10 cellular contexts compared by ENCODE assay signal in the genomic region with DNA sequence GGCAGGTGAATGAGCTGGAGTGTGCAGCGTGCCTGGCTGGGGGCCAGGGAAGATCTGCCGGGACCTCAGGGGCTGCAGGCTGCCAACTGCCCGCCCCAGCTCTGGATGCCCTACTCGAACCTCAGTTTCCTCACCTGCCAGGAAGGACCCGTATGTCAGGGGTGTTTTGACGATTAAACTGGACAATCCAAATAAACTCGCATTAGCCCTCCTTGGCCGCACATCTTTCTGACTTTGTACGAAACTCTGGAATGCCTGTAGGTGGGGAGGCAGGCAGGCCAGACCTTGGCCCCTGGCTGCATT. TPM values are rescaled to one million over a fixed set of nuclear protein-coding genes. Genes with fewer than 3 reads are reported as not detected.
DNase-seq lines count a peak whose midpoint lies in the region; ATAC-seq and TF ChIP-seq lines count a peak whose summit lies in the region.
"Had no signal": no experiment of that assay in that cellular context is flagged by ENCODE, and none has a peak within 500 bp of the region (broad histone marks: within the 10 kb centered on the region; RNA-seq: fewer than 3 reads in every experiment).

No MANE protein-coding gene starts in this region.

- peak; percentile 27 for ATAC-seq in lung (ENCODE audit: insufficient read depth, low FRiP score)
- ATAC-seq in GM19035 (IDR thresholded peaks at IDR 0.05; ENCODE audit: unreplicated experiment): no peak

- H3K36me3 ChIP-seq in brain microvascular endothelial cell (replicated peaks): no peaks in the 10 kb centered on the region
- H3K36me3 ChIP-seq in lung (ENCODE audit: control insufficient read depth in 2 of 2, insufficient read depth in 2 of 2, low read length in 2 of 2): no peaks in the 10 kb centered on the region
- no peaks in the 10 kb centered on the region for H3K36me3 ChIP-seq in suprapubic skin

- peaks cover 47% of the 10 kb centered on the region for H3K27me3 Mint-ChIP-seq in T-helper 2 cell treated with Interferon-gamma antibody and Interleukin-4, amounts not matched to agents 5 μg/mL and 100 μg/mL, for 36 hours (ENCODE audit: low read depth)

- no peak for DNase-seq in T-helper 2 cell treated with Interferon-gamma antibody and Interleukin-4, amounts not matched to agents 5 μg/mL and 100 μg/mL, for 36 hours (ENCODE audit: low spot score)
- no peak for DNase-seq in T-helper 2 cell
- DNase-seq in brain microvascular endothelial cell: no peak
- no peak for DNase-seq in lung (ENCODE audit: low spot score)
- DNase-seq in suprapubic skin (ENCODE audit: low spot score in 2 of 2): no peak
- DNase-seq in OCI-M1 (lab: John Stamatoyannopoulos, UW): no peak
- DNase-seq in Kasumi-1 (lab: John Stamatoyannopoulos, UW): no peak

- peak overlapping the region; percentile 40 for H3K4me3 Mint-ChIP-seq in T-helper 2 cell treated with Interferon-gamma antibody and Interleukin-4, amounts not matched to agents 5 μg/mL and 100 μg/mL, for 36 hours
- H3K4me3 Mint-ChIP-seq: stimulated activated naive CD8-positive, alpha-beta T cell treated with anti-CD3 and anti-CD28 coated beads, Interleukin-15, Interleukin-2, amounts not matched to agents 100 ng/mL and 50 ng/mL, for 24 hours had no signal

- peaks cover 13% of the 10 kb centered on the region for H3K9me3 Mint-ChIP-seq in T-helper 2 cell treated with Interferon-gamma antibody and Interleukin-4, amounts not matched to agents 5 μg/mL and 100 μg/mL, for 36 hours

- no peak for TF ChIP-seq CTCF in brain microvascular endothelial cell (IDR thresholded peaks at IDR 0.05; ENCODE audit: low read depth, low read length, missing control alignments)
- no peak for TF ChIP-seq CTCF in lung (IDR thresholded peaks at IDR 0.05; ENCODE audit: control extremely low read depth, extremely low read depth)
- no peak for TF ChIP-seq CTCF in suprapubic skin (IDR thresholded peaks at IDR 0.05)

- peak overlapping the region; percentile 60 for H3K4me3 ChIP-seq in brain microvascular endothelial cell (ENCODE audit: low read depth, low read length)
- H3K4me3 ChIP-seq in lung: peak overlapping the region; percentile 81
- peak overlapping the region; percentile 79 for H3K4me3 ChIP-seq in suprapubic skin

- H3K27ac Mint-ChIP-seq in T-helper 2 cell treated with Interferon-gamma antibody and Interleukin-4, amounts not matched to agents 5 μg/mL and 100 μg/mL, for 36 hours: no peak overlapping the region
- H3K27ac Mint-ChIP-seq: stimulated activated naive CD8-positive, alpha-beta T cell treated with anti-CD3 and anti-CD28 coated beads, Interleukin-15, Interleukin-2, amounts not matched to agents 100 ng/mL and 50 ng/mL, for 24 hours had no signal

- 54 to 73% methylated on average over 9 of the region's 9 CpGs for WGBS in lung, 2 donors
- 93% methylated on average over 5 of the region's 9 CpGs for WGBS in suprapubic skin

- no peaks in the 10 kb centered on the region for H3K27me3 ChIP-seq in brain microvascular endothelial cell (replicated peaks)
- H3K27me3 ChIP-seq in lung (ENCODE audit: control insufficient read depth, insufficient read depth): no peaks in the 10 kb centered on the region
- H3K27me3 ChIP-seq in suprapubic skin: no peaks in the 10 kb centered on the region

- H3K9me3 ChIP-seq in lung (ENCODE audit: control insufficient read depth in 2 of 2, insufficient read depth in 1 of 2, low read length in 1 of 2): peaks cover 0 to 1% of the 10 kb centered on the region in 2 donors
- no peaks in the 10 kb centered on the region for H3K9me3 ChIP-seq in suprapubic skin

- TF ChIP-seq EP300 in suprapubic skin (IDR thresholded peaks at IDR 0.05): no peak

- TF ChIP-seq POLR2A in suprapubic skin (IDR thresholded peaks at IDR 0.05): no peak

- in situ Hi-C loops in brain microvascular endothelial cell (cut with HindIII; ENCODE audit: low pct_ligation_motif_present, low sequenced_read_pairs): no loop called here

- H3K4me1 Mint-ChIP-seq in T-helper 2 cell treated with Interferon-gamma antibody and Interleukin-4, amounts not matched to agents 5 μg/mL and 100 μg/mL, for 36 hours (ENCODE audit: low read depth): peaks cover 8% of the 10 kb centered on the region

- peaks cover 0 to 11% of the 10 kb centered on the region in 2 donors for H3K4me1 ChIP-seq in lung (ENCODE audit: control insufficient read depth in 2 of 2, insufficient read depth in 2 of 2, low read length in 2 of 2)
- H3K4me1 ChIP-seq in suprapubic skin: peaks cover 22% of the 10 kb centered on the region

- H3K27ac ChIP-seq in brain microvascular endothelial cell (no peak overlapping the region), lung (ENCODE audit: low read depth in 1 of 2, low read length in 1 of 2) (peak overlapping the region in 1 of 2 donors; percentile 82), suprapubic skin (peak overlapping the region; percentile 76)
- H3K27ac ChIP-seq: C4-2B had no signal

- peaks cover 1% of the 10 kb centered on the region for H3K36me3 Mint-ChIP-seq in T-helper 2 cell treated with Interferon-gamma antibody and Interleukin-4, amounts not matched to agents 5 μg/mL and 100 μg/mL, for 36 hours (ENCODE audit: low read depth)

RNA-seq across cellular contexts. Expression of gene ZNF669, which starts 8.3 kb away (rescaled TPM):
- 1 to 10 TPM; 6.4 to 7.5 TPM for total RNA-seq in lung
- polyA plus RNA-seq in lung: 1 to 10 TPM; 4.5 to 4.7 TPM
- total RNA-seq in suprapubic skin: 10 to 100 TPM in 1 of 4 donors, 1 to 10 TPM in 3; 4.6 to 10.5 (median 5.8) TPM

RNA-seq across cellular contexts. Expression of gene ZNF670, which starts 33.8 kb away (rescaled TPM):
- total RNA-seq in lung (1 to 10 TPM; 3.3 to 4.6 TPM), suprapubic skin (1 to 10 TPM; 2.1 to 4.3 (median 2.5) TPM)
- 1 to 10 TPM; 1.0 to 2.4 TPM for polyA plus RNA-seq in lung

RNA-seq across cellular contexts. Expression of gene ZNF124, which starts 59.4 kb away (rescaled TPM):
- total RNA-seq in lung (10 to 100 TPM; 18.9 to 55.1 TPM), suprapubic skin (10 to 100 TPM; 12.6 to 15.1 (median 14.4) TPM)
- polyA plus RNA-seq in lung: 1 to 10 TPM; 2.1 to 3.0 TPM
